19 cellular contexts compared by ENCODE assay signal in the genomic region with DNA sequence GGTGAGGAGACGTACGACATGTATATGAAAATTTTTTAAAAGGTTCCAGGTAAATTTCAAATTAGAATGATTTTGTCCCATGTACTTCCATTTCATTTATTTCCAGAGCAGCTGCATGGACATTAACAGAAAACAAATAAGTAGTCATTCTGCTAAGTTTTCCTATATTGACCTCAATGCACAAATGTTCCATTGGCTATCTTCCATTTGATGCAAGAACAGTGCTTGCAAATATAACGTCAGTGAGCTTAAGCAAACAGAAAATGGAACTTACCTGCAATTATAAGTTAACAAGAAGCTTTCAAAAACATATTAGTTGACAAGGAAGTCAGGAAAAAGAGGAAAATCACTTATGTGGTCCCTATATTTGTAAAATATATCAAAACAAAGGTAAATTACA. TPM values are rescaled to one million over a fixed set of nuclear protein-coding genes. Genes with fewer than 3 reads are reported as not detected.
DNase-seq lines count a peak whose midpoint lies in the region; ATAC-seq, FAIRE-seq and TF ChIP-seq lines count a peak whose summit lies in the region.
"Had no signal": no experiment of that assay in that cellular context is flagged by ENCODE, and none has a peak within 500 bp of the region (broad histone marks: within the 10 kb centered on the region; RNA-seq: fewer than 3 reads in every experiment).

No MANE protein-coding gene starts in this region.

- TF ChIP-seq EP300 in HepG2 (IDR thresholded peaks at IDR 0.05; ENCODE audit: low read depth in 2 of 2, low read length in 2 of 2) = no peak
- TF ChIP-seq EP300 in HepG2 (CRISPR knock-in tag; IDR thresholded peaks at IDR 0.05; ENCODE audit: borderline replicate concordance) = no peak
- no peak for TF ChIP-seq EP300 in K562 (IDR thresholded peaks at IDR 0.05; ENCODE audit: low read length)

- ATAC-seq in HepG2 (no peak), K562 (no peak), right lobe of liver (peak; percentile 68 to 79 (median 73))
- ATAC-seq: GM23338 had no signal

- BruUV-seq in HepG2 (replicated peaks; lab: Mats Ljungman, UMichigan) (no TSS peak), K562 (replicated peaks; lab: Mats Ljungman, UMichigan) (no TSS peak)

- no peak for TF ChIP-seq POLR2A in HepG2 (IDR thresholded peaks at IDR 0.05; ENCODE audit: insufficient read depth in 1 of 2, low read depth in 2 of 2, low read length in 2 of 2)
- no peak for TF ChIP-seq POLR2A in K562 (conservative IDR thresholded peaks at IDR 0.05)
- TF ChIP-seq POLR2A in right lobe of liver (IDR thresholded peaks at IDR 0.05) = no peak

- POLR2A ChIA-PET in HepG2 (lab: Yijun Ruan, JAX) = no interaction called here
- POLR2A ChIA-PET in K562 (lab: Yijun Ruan, JAX) = interaction anchor here (1.0 to 1.1 kb wide), 2 partner anchors 17 to 18 kb away, joined by 3 read pairs; partner anchors contain the start of gene PAIP2B

- H3K36me3 ChIP-seq in liver (ENCODE audit: control insufficient read depth in 4 of 4, insufficient read depth in 3 of 4, low read depth in 1 of 4, low read length in 3 of 4) = no peaks in the 10 kb centered on the region
- H3K36me3 ChIP-seq in HepG2 (replicated peaks in 1 of 2; ENCODE audit: control insufficient read depth in 1 of 2, insufficient read depth in 2 of 2, low read length in 2 of 2) = no peaks in the 10 kb centered on the region
- no peaks in the 10 kb centered on the region for H3K36me3 ChIP-seq in K562 (ENCODE audit: control insufficient read depth, insufficient read depth, low read length)
- H3K36me3 ChIP-seq in right lobe of liver = no peaks in the 10 kb centered on the region
- H3K36me3 ChIP-seq: BLaER1 treated with 17β-estradiol and CSF1 and Interleukin-3, amounts not matched to agents 10 nM and 100 nM had no signal

- H3K9me3 ChIP-seq in liver (ENCODE audit: control insufficient read depth in 4 of 4, low read length in 3 of 4) = no peaks in the 10 kb centered on the region
- no peaks in the 10 kb centered on the region for H3K9me3 ChIP-seq in HepG2 (ENCODE audit: low read length)
- H3K9me3 ChIP-seq in K562 (replicated peaks; ENCODE audit: control insufficient read depth, insufficient read depth, low read depth, low read length) = no peaks in the 10 kb centered on the region
- H3K9me3 ChIP-seq in right lobe of liver = no peaks in the 10 kb centered on the region
- H3K9me3 ChIP-seq: Caco-2 had no signal

- no peak overlapping the region for H3K4me2 ChIP-seq in HepG2 (ENCODE audit: low read depth, low read length)
- H3K4me2 ChIP-seq in K562 (ENCODE audit: insufficient read depth, low read length) = no peak overlapping the region
- H3K4me2 ChIP-seq: BLaER1 treated with 17β-estradiol and CSF1 and Interleukin-3, amounts not matched to agents 10 nM and 100 nM; GM23338 had no signal

- TF ChIP-seq RAD21 in liver (IDR thresholded peaks at IDR 0.05) (peak; percentile 10 to 15), HepG2 (CRISPR knock-in tag; IDR thresholded peaks at IDR 0.05) (no peak), K562 (CRISPR knock-in tag; conservative IDR thresholded peaks at IDR 0.05 in 1 of 2, IDR thresholded peaks at IDR 0.05 in 1 of 2) (no peak)

- no peaks in the 10 kb centered on the region for H3K9me1 ChIP-seq in K562 (ENCODE audit: control insufficient read depth, insufficient read depth, low read length)

- intact Hi-C loops in HepG2 (cut with micrococcal nuclease; ENCODE audit: unreplicated experiment) (no loop called here), K562 (cut with micrococcal nuclease) (no loop called here), right lobe of liver (cut with DNase I) (no loop called here)

- in situ Hi-C loops in HepG2 (cut with HindIII; ENCODE audit: extremely low pct_ligation_motif_present, low pct_unique_long_range_greater_than_20kb) (no loop called here), K562 (cut with MboI) (no loop called here)

- TF ChIP-seq CTCF in liver (IDR thresholded peaks at IDR 0.05; ENCODE audit: low read depth, low read length, missing input control) (no peak), HepG2 (CRISPR knock-in tag; IDR thresholded peaks at IDR 0.05) (no peak), K562 (IDR thresholded peaks at IDR 0.05 in 2 of 3, conservative IDR thresholded peaks at IDR 0.05 in 1 of 3; ENCODE audit: insufficient read depth in 2 of 3, low read depth in 1 of 3, low read length in 3 of 3) (no peak), right lobe of liver (IDR thresholded peaks at IDR 0.05) (no peak)

- H3K4me3 ChIP-seq in liver (ENCODE audit: low read depth in 1 of 3, low read length in 3 of 3) (no peak overlapping the region), HepG2 (replicated peaks in 1 of 3; ENCODE audit: insufficient read depth in 1 of 3, low read depth in 2 of 3, low read length in 3 of 3) (no peak overlapping the region), K562 (no peak overlapping the region), right lobe of liver (no peak overlapping the region)
- H3K4me3 ChIP-seq: BLaER1 treated with 17β-estradiol and CSF1 and Interleukin-3, amounts not matched to agents 10 nM and 100 nM; GM23338 had no signal

- CTCF ChIA-PET in HepG2 (lab: Yijun Ruan, JAX; ENCODE audit: low intra/inter-chr PET ratio, low total read pairs) = no interaction called here
- CTCF ChIA-PET in K562 (lab: Yijun Ruan, JAX; ENCODE audit: low intra/inter-chr PET ratio) = no interaction called here

- H4K20me1 ChIP-seq in HepG2 (ENCODE audit: insufficient read depth, low read length) (no peaks in the 10 kb centered on the region), K562 (replicated peaks; ENCODE audit: control insufficient read depth, insufficient read depth, low read length) (no peaks in the 10 kb centered on the region)
- H4K20me1 ChIP-seq: BLaER1 treated with 17β-estradiol and CSF1 and Interleukin-3, amounts not matched to agents 10 nM and 100 nM had no signal

- no peak overlapping the region for H2AFZ ChIP-seq in HepG2 (ENCODE audit: low read length)
- H2AFZ ChIP-seq in K562 (ENCODE audit: low read depth, low read length) = no peak overlapping the region
- H2AFZ ChIP-seq: GM23338 had no signal

- H3K9ac ChIP-seq in liver (ENCODE audit: low read depth in 1 of 2, low read length in 2 of 2) (peak overlapping the region in 1 of 2 donors; percentile 47), HepG2 (ENCODE audit: insufficient read depth, low read depth, low read length) (no peak overlapping the region), K562 (ENCODE audit: insufficient read depth in 1 of 2, low read depth in 2 of 2, low read length in 2 of 2) (no peak overlapping the region)
- H3K9ac ChIP-seq: BLaER1 treated with 17β-estradiol and CSF1 and Interleukin-3, amounts not matched to agents 10 nM and 100 nM had no signal

- no peak for DNase-seq in HepG2 (ENCODE audit: low spot score)
- DNase-seq in K562 (ENCODE audit: extremely low read depth in 1 of 4, low spot score in 3 of 4) = no peak
- DNase-seq in right lobe of liver = no peak
- no peak for DNase-seq in activated gamma-delta T cell treated with Interleukin-2 at 50 U/mL for 16 hours
- no peak for DNase-seq in amniotic stem cell (lab: John Stamatoyannopoulos, UW)
- DNase-seq in RPMI8226 = no peak
- DNase-seq: Caco-2; CD4-positive, CD25-positive, alpha-beta regulatory T cell; GDM1; HCEC 1CT; IMR-90 had no signal

- no peaks in the 10 kb centered on the region for H3K79me2 ChIP-seq in HepG2 (ENCODE audit: insufficient read depth, low read length)
- no peaks in the 10 kb centered on the region for H3K79me2 ChIP-seq in K562 (ENCODE audit: control insufficient read depth, insufficient read depth, low read length)

- H3K27ac ChIP-seq in liver (ENCODE audit: low read depth in 1 of 2, low read length in 2 of 2) (peak overlapping the region; percentile 56 to 76), HepG2 (ENCODE audit: extremely low read length, insufficient read depth, low read length) (no peak overlapping the region), K562 (ENCODE audit: extremely low read depth, low read depth, low read length) (no peak overlapping the region), right lobe of liver (peak overlapping the region; percentile 61 to 89 (median 86))
- H3K27ac ChIP-seq: BLaER1 treated with 17β-estradiol and CSF1 and Interleukin-3, amounts not matched to agents 10 nM and 100 nM; HL-60 had no signal

- FAIRE-seq in HepG2 (lab: Jason Lieb, UNC) (no peak), K562 (lab: Jason Lieb, UNC) (peak; percentile 35)
- FAIRE-seq: D721Med, GM12892, GM18507, H54 had no signal

- H3K27me3 ChIP-seq in liver (ENCODE audit: control insufficient read depth in 4 of 4, insufficient read depth in 4 of 4, low read length in 3 of 4) = no peaks in the 10 kb centered on the region
- H3K27me3 ChIP-seq in HepG2 (ENCODE audit: control insufficient read depth in 1 of 2, insufficient read depth in 2 of 2, low read length in 2 of 2) = no peaks in the 10 kb centered on the region; a peak in 1 of 5 replicates
- peaks cover 7 to 8% of the 10 kb centered on the region in 2 experiments; a peak in 2 of 5 replicates for H3K27me3 ChIP-seq in K562 (ENCODE audit: control insufficient read depth in 2 of 2, insufficient read depth in 2 of 2, low read length in 2 of 2)
- H3K27me3 ChIP-seq in right lobe of liver = no peaks in the 10 kb centered on the region
- H3K27me3 ChIP-seq: BLaER1 treated with 17β-estradiol and CSF1 and Interleukin-3, amounts not matched to agents 10 nM and 100 nM had no signal

- WGBS in liver = 71% methylated on average over 3 of the region's 3 CpGs
- 58% methylated on average over 3 of the region's 3 CpGs for whole genome bisulfite sequencing in HepG2 (ENCODE audit: low lambda C conversion rate)
- WGBS in K562 (ENCODE audit: insufficient coverage, low coverage, missing lambda C conversion rate) = 8% methylated on average over 3 of the region's 3 CpGs
- 66% methylated on average over 3 of the region's 3 CpGs for WGBS in right lobe of liver (ENCODE audit: insufficient coverage, low coverage, low lambda C conversion rate, missing lambda C conversion rate)

- H3K4me1 ChIP-seq in liver (ENCODE audit: control insufficient read depth in 4 of 4, insufficient read depth in 4 of 4, low read length in 3 of 4) = peaks cover 5 to 26% (median 8%) of the 10 kb centered on the region in 4 donors
- no peaks in the 10 kb centered on the region for H3K4me1 ChIP-seq in HepG2 (ENCODE audit: insufficient read depth, low read length)
- no peaks in the 10 kb centered on the region for H3K4me1 ChIP-seq in K562 (replicated peaks in 1 of 2; ENCODE audit: control insufficient read depth in 2 of 2, insufficient read depth in 2 of 2, low read length in 2 of 2)
- peaks cover 0 to 38% (median 0%) of the 10 kb centered on the region in 4 donors for H3K4me1 ChIP-seq in right lobe of liver
- H3K4me1 ChIP-seq: Caco-2 had no signal

RNA-seq across cellular contexts. Expression of gene PAIP2B, which starts 16.6 kb away (rescaled TPM):
- total RNA-seq in liver (10 to 100 TPM; 10.9 to 28.6 TPM), HepG2 (2016; rRNA removed; fragmentation: Illumina TruSeq; extraction: Trizol) (0.29 and 0.46 TPM in 2 replicates), K562 (2014; rRNA removed) (0.32 and 0.33 TPM in 2 replicates), K562 (2014; rRNA removed; fragmentation: Illumina TruSeq; extraction: Trizol) (0.25 and 0.35 TPM in 2 replicates), K562 (2015; rRNA removed; fragmentation: Illumina TruSeq; extraction: Trizol) (0.11 and 0.18 TPM in 2 replicates), K562 (2021) (0.29 and 0.38 TPM in 2 replicates), right lobe of liver (10 to 100 TPM in 5 of 6 experiments, 1 to 10 TPM in 1; 8.4 to 30.1 (median 15.3) TPM)
- polyA plus RNA-seq in liver (10 to 100 TPM in 1 of 2 donors, 1 to 10 TPM in 1; 4.8 to 10.2 TPM), HepG2 (2011; rRNA removed) (0.16 and 0.18 TPM in 2 replicates), K562 (2011; rRNA removed) (0.03 and 0.22 TPM in 2 replicates), K562 (2014; fragmentation: Illumina TruSeq; extraction: Trizol) (0.30 and 0.31 TPM in 2 replicates), K562 (2014; fragmentation: Nextera tagmentation; extraction: Ambion mirVana) (under 1 TPM; 0.18 to 0.27 TPM), K562 (2014; rRNA removed) (0.20 and 0.24 TPM in 2 replicates)
- under 0.01 TPM in 1 of 2 replicates, not detected in the other for total RNA-seq in HepG2 (2016; cell fraction: cytosol; rRNA removed; fragmentation: Illumina TruSeq; extraction: Trizol; ENCODE audit: low read depth)
- 0.26 and 0.46 TPM in 2 replicates for total RNA-seq in HepG2 (2016; cell fraction: insoluble cytoplasmic fraction; rRNA removed; fragmentation: Illumina TruSeq; extraction: Trizol)
- total RNA-seq in HepG2 (2016; cell fraction: membrane; rRNA removed; fragmentation: Illumina TruSeq; extraction: Trizol) = 0.12 and 0.17 TPM in 2 replicates
- 0.25 TPM in 2 replicates for total RNA-seq in HepG2 (2016; cell fraction: nucleus; rRNA removed; fragmentation: Illumina TruSeq; extraction: Trizol)
- 0.08 and 0.21 TPM in 2 replicates for polyA plus RNA-seq in HepG2 (2011; cell fraction: cytosol; rRNA removed)
- polyA plus RNA-seq in HepG2 (2011; cell fraction: nucleus; rRNA removed) = 0.08 and 0.24 TPM in 2 replicates
- polyA plus RNA-seq in HepG2 (2012) = 0.31 and 0.78 TPM in 2 replicates
- 0.03 and 0.05 TPM in 2 replicates for polyA plus RNA-seq in HepG2 (2016; cell fraction: cytosol; fragmentation: Illumina TruSeq; extraction: Trizol; ENCODE audit: low read depth)
- polyA plus RNA-seq in HepG2 (2016; cell fraction: insoluble cytoplasmic fraction; fragmentation: Illumina TruSeq; extraction: Trizol; ENCODE audit: low read depth) = 0.28 and 0.29 TPM in 2 replicates
- polyA plus RNA-seq in HepG2 (2016; cell fraction: membrane; fragmentation: Illumina TruSeq; extraction: Trizol; ENCODE audit: low read depth) = 0.05 and 0.06 TPM in 2 replicates
- 0.26 and 0.29 TPM in 2 replicates for polyA plus RNA-seq in HepG2 (2016; cell fraction: nucleus; fragmentation: Illumina TruSeq; extraction: Trizol; ENCODE audit: insufficient read depth, low read depth)
- polyA minus RNA-seq in HepG2 (2011; rRNA and poly(A)+ RNA removed; ENCODE audit: low replicate concordance) = 0.02 and 0.14 TPM in 2 replicates
- polyA minus RNA-seq in HepG2 (2011; cell fraction: cytosol; rRNA and poly(A)+ RNA removed) = 0.18 and 0.30 TPM in 2 replicates
- polyA minus RNA-seq in HepG2 (2011; cell fraction: nucleus; rRNA and poly(A)+ RNA removed) = 0.26 and 0.37 TPM in 2 replicates
- total RNA-seq in K562 (2011; cell fraction: chromatin; rRNA removed; ENCODE audit: low replicate concordance) = 0.12 and 0.21 TPM in 2 replicates
- total RNA-seq in K562 (2011; cell fraction: nucleolus; rRNA removed) = 0.17 TPM in 1 of 2 replicates, not detected in the other
- 0.22 and 0.31 TPM in 2 replicates for total RNA-seq in K562 (2011; cell fraction: nucleoplasm; rRNA removed)
- polyA plus RNA-seq in K562 (2011; cell fraction: cytosol; rRNA removed) = 0.01 and 0.03 TPM in 2 replicates
- polyA plus RNA-seq in K562 (2011; cell fraction: nucleus; rRNA removed) = 0.03 and 0.06 TPM in 2 replicates
- 0.36 and 0.54 TPM in 2 replicates for polyA plus RNA-seq in K562 (2012)
- polyA minus RNA-seq in K562 (2011; rRNA and poly(A)+ RNA removed) = 0.12 and 0.28 TPM in 2 replicates
- polyA minus RNA-seq in K562 (2011; cell fraction: cytosol; rRNA and poly(A)+ RNA removed) = not detected in 2 replicates
- polyA minus RNA-seq in K562 (2011; cell fraction: nucleus; rRNA and poly(A)+ RNA removed) = 0.11 TPM in 1 of 2 replicates, not detected in the other

Comparison
In these comparisons a context has a peak if more than half of its experiments do, and no peak if none do; other contexts are left out.
1. H3K27ac ChIP-seq: peak in liver (2 of 2) and right lobe of liver (3 of 3); none in HepG2 (single experiment) and K562 (single experiment).
2. ATAC-seq: peak in right lobe of liver (4 of 4); none in HepG2 (single experiment) and K562 (single experiment).
3. RNA of gene PAIP2B, which starts 16.6 kb away (total RNA-seq): 10.9 to 28.6 TPM in liver and 8.4 to 30.1 TPM in right lobe of liver; 0.11 to 0.38 TPM in K562 and under 0.01 to 0.46 TPM in HepG2; every median in the first group is over 4 times any median in the second.